Comparison of ENCODE assay signal across 25 cellular contexts in the genomic region with DNA sequence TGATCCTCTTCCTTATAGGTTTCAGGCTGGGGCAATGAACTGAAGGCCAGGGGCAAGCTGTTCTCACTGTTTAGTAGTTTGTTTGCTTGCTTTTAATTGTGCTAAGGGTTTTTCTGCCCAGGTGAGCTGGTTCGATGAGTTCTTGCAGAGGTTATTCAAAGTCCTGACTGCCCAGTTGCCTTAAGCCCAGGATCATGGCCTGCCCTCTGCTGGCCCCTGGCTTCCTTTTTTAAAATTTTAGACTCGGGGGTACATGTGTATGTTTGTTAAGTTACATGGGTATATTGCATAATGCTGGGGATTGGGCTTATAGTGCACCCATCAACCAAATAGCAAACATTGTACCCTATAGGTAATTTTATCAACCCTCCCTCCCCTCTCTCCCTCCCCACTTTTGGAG.
"Had no signal": no experiment of that assay in that cellular context is flagged by ENCODE, and none has a peak within 500 bp of the region (broad histone marks: within the 10 kb centered on the region; RNA-seq: fewer than 3 reads in every experiment).

No MANE protein-coding gene starts in this region.

- H3K27ac ChIP-seq: brain microvascular endothelial cell, colonic mucosa, thyroid gland, uterus had no signal

- H3K4me1 ChIP-seq: colonic mucosa, thyroid gland, uterus had no signal

- H3K4me3 ChIP-seq: colonic mucosa, lung, thyroid gland, uterus had no signal

- H3K9me3 ChIP-seq: colonic mucosa, thyroid gland, uterus had no signal

- H3K36me3 ChIP-seq: brain microvascular endothelial cell, colonic mucosa, thyroid gland, uterus had no signal

- ATAC-seq: activated T-cell treated with anti-CD3 and anti-CD28 coated beads, Interleukin-2, amount 50 U/mL, for 4 hours; left lobe of liver had no signal

- DNase-seq: activated CD4-positive, alpha-beta T cell treated with anti-CD3 and anti-CD28 coated beads, Interleukin-2, amount 50 U/mL, for 1 hour; activated CD4-positive, CD25-positive, alpha-beta regulatory T cell treated with anti-CD3 and anti-CD28 coated beads, Interleukin-2, amount 50 U/mL, for 72 hours; activated CD8-positive, alpha-beta memory T cell treated with anti-CD3 and anti-CD28 coated beads, Interleukin-2, amount 50 U/mL, for 4 hours; activated effector memory CD4-positive, alpha-beta T cell treated with Interleukin-2 at 50 U/mL for 16 hours; activated naive CD4-positive, alpha-beta T cell treated with anti-CD3 and anti-CD28 coated beads, Interleukin-2, amount 50 U/mL, for 16 hours; activated T-cell treated with anti-CD3 and anti-CD28 coated beads, Interleukin-2, amount 50 U/mL, for 4 hours; aorta; brain microvascular endothelial cell; central memory CD4-positive, alpha-beta T cell; colonic mucosa; foreskin melanocyte; glutamatergic neuron; hippocampal formation; kidney; nucleus accumbens; posterior cingulate gyrus; retina; stimulated activated CD4-positive, alpha-beta T cell treated with anti-CD3 and anti-CD28 coated beads, Interleukin-12 subunit alpha, Interleukin-12 subunit beta, amount 100 ng/mL, for 4 hours; stimulated activated CD4-positive, alpha-beta T cell treated with anti-CD3 and anti-CD28 coated beads, Interleukin-1b, Interleukin-23, amount 100 ng/mL, for 48 hours; stimulated activated CD8-positive, alpha-beta memory T cell treated with anti-CD3 and anti-CD28 coated beads, Interleukin-4, amount 100 ng/mL, for 48 hours; stimulated activated naive CD4-positive, alpha-beta T cell; thyroid gland; uterus had no signal

- H3K27me3 ChIP-seq: brain microvascular endothelial cell, colonic mucosa, thyroid gland, uterus had no signal
